ENCODE assay signal across 12 cellular contexts in the genomic region with DNA sequence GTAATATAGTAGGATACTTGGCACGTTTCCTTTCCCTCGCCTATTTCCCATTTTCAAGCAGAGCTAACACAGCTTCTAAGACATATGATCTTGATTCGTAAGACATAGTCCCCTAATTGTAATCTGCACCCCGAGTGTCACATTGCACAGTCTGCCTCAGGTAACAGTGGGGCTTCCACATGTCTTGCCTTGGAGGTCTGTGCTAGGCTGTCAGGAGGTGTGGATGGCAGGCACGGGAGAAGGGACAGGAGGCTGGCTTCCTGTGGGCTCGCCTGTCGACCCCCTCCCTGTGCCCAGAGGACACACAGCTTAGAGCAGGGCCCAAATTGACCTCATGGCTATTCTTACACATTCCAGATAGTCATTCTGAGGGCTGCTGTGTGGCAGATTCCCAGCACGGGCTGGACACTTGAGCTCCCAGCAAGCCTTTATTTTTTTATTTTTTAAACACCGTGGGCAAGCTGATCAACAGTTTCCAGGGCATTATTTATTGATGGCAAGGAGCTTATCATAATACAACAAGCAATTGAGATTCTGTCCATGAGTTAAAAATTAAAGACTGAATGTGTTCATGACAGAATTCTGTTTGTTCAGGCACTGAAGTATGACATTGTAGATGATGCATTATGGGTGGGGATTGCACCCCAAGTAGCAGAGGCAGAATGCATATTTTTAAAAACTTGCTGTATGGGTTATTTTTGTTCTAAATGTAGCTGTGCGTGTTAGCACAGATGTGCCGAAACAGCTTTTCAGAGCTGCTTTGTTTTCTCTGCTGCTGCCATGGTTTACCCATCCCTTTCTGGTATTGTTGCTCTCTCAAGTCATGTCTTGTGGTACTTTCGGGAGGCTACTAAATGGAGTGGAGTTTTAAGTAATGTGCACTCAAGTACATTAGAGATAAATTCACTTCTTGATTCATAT.
DNase-seq lines count a peak whose midpoint lies in the region; ATAC-seq lines count a peak whose summit lies in the region.
"Had no signal": no experiment of that assay in that cellular context is flagged by ENCODE, and none has a peak within 500 bp of the region (broad histone marks: within the 10 kb centered on the region; RNA-seq: fewer than 3 reads in every experiment).

No MANE protein-coding gene starts in this region.

- H3K4me1 ChIP-seq in esophagus (ENCODE audit: control insufficient read depth in 2 of 2, insufficient read depth in 2 of 2, low read length in 1 of 2): peaks cover 5 to 7% of the 10 kb centered on the region in 2 donors

- DNase-seq in EH (ENCODE audit: low read depth) (peak; percentile 24), HK-2 (ENCODE audit: unreplicated experiment) (peak; percentile 10), myocyte (ENCODE audit: low read depth) (peak; percentile 87), ureter (ENCODE audit: low spot score) (no peak), SHP77 (lab: John Stamatoyannopoulos, UW) (no peak)
- no peak for DNase-seq in activated CD4-positive, alpha-beta T cell treated with anti-CD3 and anti-CD28 coated beads for 4 hours
- DNase-seq: activated CD4-positive, alpha-beta T cell treated with anti-CD3 and anti-CD28 coated beads, Interleukin-2, amount 50 U/mL, for 4 hours; activated effector memory CD4-positive, alpha-beta T cell treated with anti-CD3 and anti-CD28 coated beads, Interleukin-2, amount 50 U/mL, for 16 hours; brain microvascular endothelial cell had no signal

- no peak overlapping the region for H3K4me3 ChIP-seq in esophagus (ENCODE audit: low read depth in 1 of 2, low read length in 2 of 2)
- H3K4me3 ChIP-seq: pancreas had no signal

- no peak for ATAC-seq in GM21717 (IDR thresholded peaks at IDR 0.05; ENCODE audit: unreplicated experiment)

- H3K27me3 ChIP-seq in esophagus (ENCODE audit: control insufficient read depth in 1 of 2, insufficient read depth in 2 of 2, low read length in 2 of 2): no peaks in the 10 kb centered on the region
- H3K27me3 ChIP-seq: brain microvascular endothelial cell, pancreas had no signal

- no peaks in the 10 kb centered on the region for H3K9me3 ChIP-seq in esophagus (ENCODE audit: control insufficient read depth in 2 of 2, insufficient read depth in 1 of 2, low read depth in 1 of 2, low read length in 1 of 2)
- H3K9me3 ChIP-seq: pancreas had no signal

- peak overlapping the region; percentile 56 to 80 for H3K27ac ChIP-seq in esophagus (ENCODE audit: low read depth in 2 of 2, low read length in 1 of 2)
- H3K27ac ChIP-seq: brain microvascular endothelial cell had no signal

- H3K36me3 ChIP-seq in esophagus (ENCODE audit: control insufficient read depth in 2 of 2, insufficient read depth in 2 of 2, low read length in 1 of 2): peaks cover 0 to 3% of the 10 kb centered on the region in 2 donors
- H3K36me3 ChIP-seq: brain microvascular endothelial cell, pancreas had no signal

- whole genome bisulfite sequencing in esophagus, 2 donors: 60 to 62% methylated on average over 12 of the region's 12 CpGs

Comparison
In these comparisons a context has a peak if more than half of its experiments do, and no peak if none do; other contexts are left out.
1. DNase-seq: peak in EH (single experiment), HK-2 (single experiment) and myocyte (single experiment); none in ureter (single experiment), SHP77 (0 of 2) and activated CD4-positive, alpha-beta T cell treated with anti-CD3 and anti-CD28 coated beads for 4 hours (0 of 2).